In genomic region chr15:37902126-37902525, GRCh38 we compare ENCODE assay signal across 1 cellular context.
TF ChIP-seq lines count a peak whose summit lies in the region.

No MANE protein-coding gene starts in this region.

TF ChIP-seq in HepG2, 621 proteins besides CTCF, POLR2A, EP300 and RAD21 (continued from another document):
- TF ChIP-seq, protein P1, sequence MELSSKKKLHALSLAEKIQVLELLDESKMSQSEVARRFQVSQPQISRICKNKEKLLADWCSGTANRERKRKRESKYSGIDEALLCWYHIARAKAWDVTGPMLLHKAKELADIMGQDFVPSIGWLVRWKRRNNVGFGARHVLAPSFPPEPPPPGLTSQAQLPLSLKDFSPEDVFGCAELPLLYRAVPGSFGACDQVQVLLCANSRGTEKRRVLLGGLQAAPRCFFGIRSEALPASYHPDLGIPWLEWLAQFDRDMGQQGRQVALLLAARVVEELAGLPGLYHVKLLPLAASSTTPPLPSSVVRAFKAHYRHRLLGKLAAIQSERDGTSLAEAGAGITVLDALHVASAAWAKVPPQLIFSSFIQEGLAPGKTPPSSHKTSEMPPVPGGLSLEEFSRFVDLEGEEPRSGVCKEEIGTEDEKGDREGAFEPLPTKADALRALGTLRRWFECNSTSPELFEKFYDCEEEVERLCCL (CRISPR knock-in tag; IDR thresholded peaks at IDR 0.05; ENCODE audit: borderline replicate concordance), result no peak
- no peak for TF ChIP-seq TBX2 (CRISPR knock-in tag; IDR thresholded peaks at IDR 0.05; ENCODE audit: borderline replicate concordance)
- TF ChIP-seq BRCA1 (CRISPR knock-in tag; IDR thresholded peaks at IDR 0.05), result no peak
- TF ChIP-seq ZNF713 (CRISPR knock-in tag; IDR thresholded peaks at IDR 0.05), result no peak
- TF ChIP-seq ZNF790 (CRISPR knock-in tag; IDR thresholded peaks at IDR 0.05; ENCODE audit: borderline replicate concordance), result no peak
- TF ChIP-seq ZNF816 (CRISPR knock-in tag; IDR thresholded peaks at IDR 0.05; ENCODE audit: borderline replicate concordance), result no peak
- no peak for TF ChIP-seq PRMT3 (CRISPR knock-in tag; IDR thresholded peaks at IDR 0.05; ENCODE audit: borderline replicate concordance, low read depth)
